29 cellular contexts compared by ENCODE assay signal in genomic region chr3:148641712-148642111, GRCh38. TPM values are rescaled to one million over a fixed set of nuclear protein-coding genes. Genes with fewer than 3 reads are reported as not detected.
"Had no signal": no experiment of that assay in that cellular context is flagged by ENCODE, and none has a peak within 500 bp of the region (broad histone marks: within the 10 kb centered on the region; RNA-seq: fewer than 3 reads in every experiment).

No MANE protein-coding gene starts in this region.

- H3K36me3 ChIP-seq: SJSA1 had no signal

- ATAC-seq: activated T-helper 17 cell treated with anti-CD3 and anti-CD28 coated beads, Interleukin-2, amount 50 U/mL, for 72 hours; Panc1; Right ventricle myocardium inferior; SK-N-SH treated with all-trans-retinoic acid at 6 μM for 48 hours; T-cell had no signal

- H3K4me3 Mint-ChIP-seq: activated CD4-positive, alpha-beta memory T cell treated with anti-CD3 and anti-CD28 coated beads for 36 hours; activated CD4-positive, alpha-beta T cell treated with anti-CD3 and anti-CD28 coated beads, Interleukin-2, amount 10 ng/mL, durations not matched to agents 7 days and 5 days; activated naive CD4-positive, alpha-beta T cell treated with anti-CD3 and anti-CD28 coated beads for 36 hours; activated naive CD8-positive, alpha-beta T cell; activated T-helper 17 cell treated with anti-CD3 and anti-CD28 coated beads, Interleukin-2, amount 50 U/mL, for 72 hours; T-cell had no signal

- DNase-seq: activated CD4-positive, alpha-beta memory T cell treated with anti-CD3 and anti-CD28 coated beads for 36 hours; activated CD4-positive, alpha-beta T cell treated with anti-CD3 and anti-CD28 coated beads, Interleukin-2, amount 10 ng/mL, durations not matched to agents 7 days and 5 days; activated CD4-positive, CD25-positive, alpha-beta regulatory T cell; activated CD8-positive, alpha-beta memory T cell treated with anti-CD3 and anti-CD28 coated beads for 24 hours; activated gamma-delta T cell; activated naive CD4-positive, alpha-beta T cell treated with anti-CD3 and anti-CD28 coated beads for 36 hours; activated T-cell treated with anti-CD3 and anti-CD28 coated beads for 4 hours; activated T-cell treated with anti-CD3 and anti-CD28 coated beads, Interleukin-2, amount 50 U/mL, for 48 hours; cerebellar nuclear complex; Karpas-422; MM.1S; NCI-H1105; NCI-H1436 treated with DMSO at 0.1 percent for 48 hours; NCI-H187; NCI-H2081; NCI-H510A treated with DMSO at 0.1 percent for 48 hours; NCI-H69; OCI-M1; RPMI8226; T-cell; T-helper 2 cell; T1000 had no signal

- H3K9me3 Mint-ChIP-seq: activated CD4-positive, alpha-beta T cell treated with anti-CD3 and anti-CD28 coated beads, Interleukin-2, amount 10 ng/mL, durations not matched to agents 7 days and 5 days; activated naive CD4-positive, alpha-beta T cell treated with anti-CD3 and anti-CD28 coated beads for 36 hours; T-cell had no signal

- H3K36me3 Mint-ChIP-seq: activated CD4-positive, alpha-beta memory T cell treated with anti-CD3 and anti-CD28 coated beads for 36 hours; activated naive CD8-positive, alpha-beta T cell; T-cell had no signal

- H3K27ac Mint-ChIP-seq: activated CD4-positive, alpha-beta memory T cell treated with anti-CD3 and anti-CD28 coated beads for 36 hours; activated CD4-positive, alpha-beta T cell treated with anti-CD3 and anti-CD28 coated beads, Interleukin-2, amount 10 ng/mL, durations not matched to agents 7 days and 5 days; activated naive CD4-positive, alpha-beta T cell treated with anti-CD3 and anti-CD28 coated beads for 36 hours; activated naive CD8-positive, alpha-beta T cell; activated T-helper 17 cell treated with anti-CD3 and anti-CD28 coated beads, Interleukin-2, amount 50 U/mL, for 72 hours; T-cell had no signal

- H3K27me3 ChIP-seq: SJSA1 had no signal

- H3K27me3 Mint-ChIP-seq: activated CD4-positive, alpha-beta memory T cell treated with anti-CD3 and anti-CD28 coated beads for 36 hours; activated CD4-positive, alpha-beta T cell treated with anti-CD3 and anti-CD28 coated beads, Interleukin-2, amount 10 ng/mL, durations not matched to agents 7 days and 5 days; activated naive CD8-positive, alpha-beta T cell; activated T-helper 17 cell treated with anti-CD3 and anti-CD28 coated beads, Interleukin-2, amount 50 U/mL, for 72 hours; T-cell had no signal

- H3K27ac ChIP-seq: SJSA1, VCaP had no signal

- H3K9me3 ChIP-seq: SJSA1 had no signal

- H3K4me3 ChIP-seq: SJSA1 had no signal

- H3K4me1 Mint-ChIP-seq: activated CD4-positive, alpha-beta T cell treated with anti-CD3 and anti-CD28 coated beads, Interleukin-2, amount 10 ng/mL, durations not matched to agents 7 days and 5 days; activated T-helper 17 cell treated with anti-CD3 and anti-CD28 coated beads, Interleukin-2, amount 50 U/mL, for 72 hours; T-cell had no signal

RNA-seq across cellular contexts. Expression of gene AGTR1, which starts 56.0 kb away (rescaled TPM):
- total RNA-seq: activated CD4-positive, alpha-beta memory T cell treated with anti-CD3 and anti-CD28 coated beads for 36 hours; activated CD4-positive, alpha-beta T cell treated with anti-CD3 and anti-CD28 coated beads, Interleukin-2, amount 10 ng/mL, durations not matched to agents 7 days and 5 days; activated naive CD4-positive, alpha-beta T cell treated with anti-CD3 and anti-CD28 coated beads for 36 hours; activated T-helper 17 cell treated with anti-CD3 and anti-CD28 coated beads, Interleukin-2, amount 50 U/mL, for 72 hours; SJSA1; T-cell had no signal
